1 cellular context compared by ENCODE assay signal in the genomic region with DNA sequence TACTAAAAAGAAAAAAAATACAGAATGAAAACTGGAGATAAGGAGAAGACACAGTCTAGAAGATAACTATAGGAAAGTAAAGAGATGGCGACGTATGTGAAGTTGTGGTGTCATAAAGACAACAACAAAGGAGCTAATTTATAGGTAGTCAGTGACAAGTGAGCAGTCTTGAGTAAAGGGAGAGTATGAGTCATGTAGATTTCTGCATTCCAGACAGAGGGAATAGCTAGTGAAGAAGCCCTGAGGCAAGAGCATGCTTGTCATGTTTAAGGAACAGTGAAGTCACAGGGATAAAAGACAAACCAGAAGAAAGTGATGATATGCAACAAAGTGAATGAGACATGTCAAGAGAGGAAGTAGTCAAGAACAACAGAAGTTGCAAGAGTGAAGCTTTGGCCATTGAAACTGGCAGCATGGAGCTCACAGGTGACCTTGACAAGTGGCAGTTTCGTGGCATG.
TF ChIP-seq lines count a peak whose summit lies in the region.

No MANE protein-coding gene starts in this region.

TF ChIP-seq in K562, 482 proteins besides CTCF, POLR2A, EP300 and RAD21 (continued from another document and continues in another):
- TF ChIP-seq NFXL1 (CRISPR knock-in tag; IDR thresholded peaks at IDR 0.05) (no peak), SP2 (IDR thresholded peaks at IDR 0.05; ENCODE audit: extremely low read depth, low read depth, low read length, poor library complexity, severe bottlenecking) (no peak), ZNF24 (IDR thresholded peaks at IDR 0.05) (no peak; the same call in 1 of the 2 replicates), AFF1 (IDR thresholded peaks at IDR 0.05; ENCODE audit: low read depth in 1 of 2, partially characterized antibody in 2 of 2) (no peak), TCF7L2 (IDR thresholded peaks at IDR 0.05; ENCODE audit: low read depth, low read length) (no peak), BHLHE40 (IDR thresholded peaks at IDR 0.05; ENCODE audit: low read length) (no peak), NUFIP1 (IDR thresholded peaks at IDR 0.05; ENCODE audit: partially characterized antibody) (no peak), ZNF512 (tag; IDR thresholded peaks at IDR 0.05) (no peak), FIP1L1 (IDR thresholded peaks at IDR 0.05; ENCODE audit: low read depth, low read length, poor library complexity, severe bottlenecking) (no peak), TARDBP (IDR thresholded peaks at IDR 0.05) (no peak), FOXA3 (CRISPR knock-in tag; conservative IDR thresholded peaks at IDR 0.05 in 1 of 2, IDR thresholded peaks at IDR 0.05 in 1 of 2) (peak in 1 of 2 experiments; percentile 27; a peak in 1 of 4 replicates), MAFF (IDR thresholded peaks at IDR 0.05; ENCODE audit: low read length) (no peak), SMARCA4 (IDR thresholded peaks at IDR 0.05) (0 out of 2 replicates have a peak, but pooled peaks have one; percentile 48), PHF20 (IDR thresholded peaks at IDR 0.05; ENCODE audit: partially characterized antibody) (no peak), NR0B1 (IDR thresholded peaks at IDR 0.05; ENCODE audit: partially characterized antibody) (no peak), ERF (CRISPR knock-in tag; IDR thresholded peaks at IDR 0.05) (no peak), FOXJ3 (CRISPR knock-in tag; IDR thresholded peaks at IDR 0.05) (no peak), JUN (IDR thresholded peaks at IDR 0.05; ENCODE audit: borderline replicate concordance, low read depth, low read length) (peak; percentile 83), JUN (CRISPR knock-in tag; IDR thresholded peaks at IDR 0.05; ENCODE audit: borderline replicate concordance) (no peak), POU5F1 (IDR thresholded peaks at IDR 0.05; ENCODE audit: borderline replicate concordance, low read depth, low read length, partially characterized antibody) (no peak), BCLAF1 (IDR thresholded peaks at IDR 0.05; ENCODE audit: borderline replicate concordance in 1 of 2, control insufficient read depth in 1 of 2, low read depth in 2 of 2, low read length in 1 of 2) (no peak)
- TF ChIP-seq, protein P1, sequence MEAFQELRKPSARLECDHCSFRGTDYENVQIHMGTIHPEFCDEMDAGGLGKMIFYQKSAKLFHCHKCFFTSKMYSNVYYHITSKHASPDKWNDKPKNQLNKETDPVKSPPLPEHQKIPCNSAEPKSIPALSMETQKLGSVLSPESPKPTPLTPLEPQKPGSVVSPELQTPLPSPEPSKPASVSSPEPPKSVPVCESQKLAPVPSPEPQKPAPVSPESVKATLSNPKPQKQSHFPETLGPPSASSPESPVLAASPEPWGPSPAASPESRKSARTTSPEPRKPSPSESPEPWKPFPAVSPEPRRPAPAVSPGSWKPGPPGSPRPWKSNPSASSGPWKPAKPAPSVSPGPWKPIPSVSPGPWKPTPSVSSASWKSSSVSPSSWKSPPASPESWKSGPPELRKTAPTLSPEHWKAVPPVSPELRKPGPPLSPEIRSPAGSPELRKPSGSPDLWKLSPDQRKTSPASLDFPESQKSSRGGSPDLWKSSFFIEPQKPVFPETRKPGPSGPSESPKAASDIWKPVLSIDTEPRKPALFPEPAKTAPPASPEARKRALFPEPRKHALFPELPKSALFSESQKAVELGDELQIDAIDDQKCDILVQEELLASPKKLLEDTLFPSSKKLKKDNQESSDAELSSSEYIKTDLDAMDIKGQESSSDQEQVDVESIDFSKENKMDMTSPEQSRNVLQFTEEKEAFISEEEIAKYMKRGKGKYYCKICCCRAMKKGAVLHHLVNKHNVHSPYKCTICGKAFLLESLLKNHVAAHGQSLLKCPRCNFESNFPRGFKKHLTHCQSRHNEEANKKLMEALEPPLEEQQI (IDR thresholded peaks at IDR 0.05), result 0 out of 2 replicates have a peak, but pooled peaks have one; percentile 17
- TF ChIP-seq, protein P2, sequence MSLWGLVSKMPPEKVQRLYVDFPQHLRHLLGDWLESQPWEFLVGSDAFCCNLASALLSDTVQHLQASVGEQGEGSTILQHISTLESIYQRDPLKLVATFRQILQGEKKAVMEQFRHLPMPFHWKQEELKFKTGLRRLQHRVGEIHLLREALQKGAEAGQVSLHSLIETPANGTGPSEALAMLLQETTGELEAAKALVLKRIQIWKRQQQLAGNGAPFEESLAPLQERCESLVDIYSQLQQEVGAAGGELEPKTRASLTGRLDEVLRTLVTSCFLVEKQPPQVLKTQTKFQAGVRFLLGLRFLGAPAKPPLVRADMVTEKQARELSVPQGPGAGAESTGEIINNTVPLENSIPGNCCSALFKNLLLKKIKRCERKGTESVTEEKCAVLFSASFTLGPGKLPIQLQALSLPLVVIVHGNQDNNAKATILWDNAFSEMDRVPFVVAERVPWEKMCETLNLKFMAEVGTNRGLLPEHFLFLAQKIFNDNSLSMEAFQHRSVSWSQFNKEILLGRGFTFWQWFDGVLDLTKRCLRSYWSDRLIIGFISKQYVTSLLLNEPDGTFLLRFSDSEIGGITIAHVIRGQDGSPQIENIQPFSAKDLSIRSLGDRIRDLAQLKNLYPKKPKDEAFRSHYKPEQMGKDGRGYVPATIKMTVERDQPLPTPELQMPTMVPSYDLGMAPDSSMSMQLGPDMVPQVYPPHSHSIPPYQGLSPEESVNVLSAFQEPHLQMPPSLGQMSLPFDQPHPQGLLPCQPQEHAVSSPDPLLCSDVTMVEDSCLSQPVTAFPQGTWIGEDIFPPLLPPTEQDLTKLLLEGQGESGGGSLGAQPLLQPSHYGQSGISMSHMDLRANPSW (CRISPR knock-in tag; IDR thresholded peaks at IDR 0.05), result no peak
- TF ChIP-seq, protein P3, sequence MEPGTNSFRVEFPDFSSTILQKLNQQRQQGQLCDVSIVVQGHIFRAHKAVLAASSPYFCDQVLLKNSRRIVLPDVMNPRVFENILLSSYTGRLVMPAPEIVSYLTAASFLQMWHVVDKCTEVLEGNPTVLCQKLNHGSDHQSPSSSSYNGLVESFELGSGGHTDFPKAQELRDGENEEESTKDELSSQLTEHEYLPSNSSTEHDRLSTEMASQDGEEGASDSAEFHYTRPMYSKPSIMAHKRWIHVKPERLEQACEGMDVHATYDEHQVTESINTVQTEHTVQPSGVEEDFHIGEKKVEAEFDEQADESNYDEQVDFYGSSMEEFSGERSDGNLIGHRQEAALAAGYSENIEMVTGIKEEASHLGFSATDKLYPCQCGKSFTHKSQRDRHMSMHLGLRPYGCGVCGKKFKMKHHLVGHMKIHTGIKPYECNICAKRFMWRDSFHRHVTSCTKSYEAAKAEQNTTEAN (CRISPR knock-in tag; IDR thresholded peaks at IDR 0.05), result no peak
